Comparison of ENCODE assay signal across 29 cellular contexts in genomic region chr13:41802033-41802683, GRCh38.
DNase-seq lines count a peak whose midpoint lies in the region; ATAC-seq and TF ChIP-seq lines count a peak whose summit lies in the region.
"Had no signal": no experiment of that assay in that cellular context is flagged by ENCODE, and none has a peak within 500 bp of the region (broad histone marks: within the 10 kb centered on the region; RNA-seq: fewer than 3 reads in every experiment).

No MANE protein-coding gene starts in this region.

- no peak overlapping the region for H3K4me3 ChIP-seq in GM23338
- no peak overlapping the region for H3K4me3 ChIP-seq in osteoblast (ENCODE audit: insufficient read depth, low read length)
- no peak overlapping the region for H3K4me3 ChIP-seq in naive thymus-derived CD4-positive, alpha-beta T cell (ENCODE audit: low read length)
- H3K4me3 ChIP-seq: ascending aorta, sigmoid colon, thyroid gland had no signal

- H3F3A ChIP-seq in GM23338 (replicated peaks; ENCODE audit: low read depth): no peaks in the 10 kb centered on the region

- no peaks in the 10 kb centered on the region; the same call in 1 of the 2 replicates for H3K9me2 ChIP-seq in GM23338 (ENCODE audit: insufficient read depth)

- H3K4me1 ChIP-seq in GM23338 (ENCODE audit: insufficient read depth): no peaks in the 10 kb centered on the region
- H3K4me1 ChIP-seq in osteoblast (ENCODE audit: insufficient read depth, low read length): peaks cover 11% of the 10 kb centered on the region
- no peaks in the 10 kb centered on the region for H3K4me1 ChIP-seq in naive thymus-derived CD4-positive, alpha-beta T cell (ENCODE audit: control insufficient read depth in 2 of 2, insufficient read depth in 2 of 2, low read length in 2 of 2)
- H3K4me1 ChIP-seq: ascending aorta, Caco-2, sigmoid colon, thyroid gland had no signal

- H3K79me2 ChIP-seq in GM23338 (replicated peaks; ENCODE audit: insufficient read depth) (no peaks in the 10 kb centered on the region), osteoblast (ENCODE audit: insufficient read depth, low read length) (no peaks in the 10 kb centered on the region)

- H3K36me3 ChIP-seq in GM23338 (ENCODE audit: insufficient read depth): no peaks in the 10 kb centered on the region
- no peaks in the 10 kb centered on the region for H3K36me3 ChIP-seq in osteoblast (ENCODE audit: insufficient read depth, low read length)
- H3K36me3 ChIP-seq in naive thymus-derived CD4-positive, alpha-beta T cell (ENCODE audit: control insufficient read depth in 2 of 3, insufficient read depth in 3 of 3, low read length in 3 of 3): peaks cover 0 to 11% (median 0%) of the 10 kb centered on the region in 3 experiments
- H3K36me3 ChIP-seq: thyroid gland had no signal

- POLR2A ChIA-PET in RWPE1 (lab: Yijun Ruan, JAX; ENCODE audit: low non-redundant PET): no interaction called here
- POLR2A ChIA-PET in naive thymus-derived CD4-positive, alpha-beta T cell (lab: Charles Lee): no interaction called here

- intact Hi-C loops in naive thymus-derived CD4-positive, alpha-beta T cell (cut with micrococcal nuclease): no loop called here

- peaks cover 1% of the 10 kb centered on the region for H3K27me3 Mint-ChIP-seq in GM23338 (ENCODE audit: insufficient read depth, low read depth, poor library complexity)
- H3K27me3 Mint-ChIP-seq in naive thymus-derived CD4-positive, alpha-beta T cell: no peaks in the 10 kb centered on the region
- H3K27me3 Mint-ChIP-seq: activated CD4-positive, alpha-beta T cell treated with anti-CD3 and anti-CD28 coated beads, Interleukin-2, amount 10 ng/mL, durations not matched to agents 7 days and 5 days; activated naive CD8-positive, alpha-beta T cell; central memory CD8-positive, alpha-beta T cell; effector memory CD8-positive, alpha-beta T cell; natural killer cell treated with Interleukin-12 subunit alpha and Interleukin-12 subunit beta and Interleukin-15 and Interleukin-18, amount 100 ng/mL, for 72 hours had no signal

- peak; percentile 39 for DNase-seq in GM23338 (ENCODE audit: low spot score)
- DNase-seq in RWPE1 (ENCODE audit: low spot score): no peak
- no peak for DNase-seq in epithelial cell of prostate (ENCODE audit: low read depth, low spot score)
- no peak for DNase-seq in osteoblast (ENCODE audit: insufficient read length, low spot score, missing footprints)
- no peak for DNase-seq in DMS153 treated with DMSO at 0.1 percent for 48 hours (lab: John Stamatoyannopoulos, UW; ENCODE audit: unreplicated experiment)
- no peak for DNase-seq in NCI-H2171 treated with DMSO at 0.1 percent for 48 hours (lab: John Stamatoyannopoulos, UW)
- no peak for DNase-seq in naive thymus-derived CD4-positive, alpha-beta T cell
- DNase-seq: activated CD4-positive, alpha-beta T cell treated with anti-CD3 and anti-CD28 coated beads, Interleukin-2, amount 10 ng/mL, durations not matched to agents 7 days and 5 days; activated effector memory CD4-positive, alpha-beta T cell treated with anti-CD3 and anti-CD28 coated beads, Interleukin-2, amount 50 U/mL, for 16 hours; C1 segment of cervical spinal cord; Caco-2; DMS79; effector memory CD8-positive, alpha-beta T cell; GF-D8; glutamatergic neuron; GOT3; MV-4-11; NCI-H1436; NCI-H2107; NCI-H446; NCI-H82; sigmoid colon; stimulated activated CD4-positive, alpha-beta T cell treated with anti-CD3 and anti-CD28 coated beads, Interleukin-4, amount 100 ng/mL, for 24 hours; thyroid gland had no signal

- H3K4me1 Mint-ChIP-seq in GM23338: peaks cover 7% of the 10 kb centered on the region; the same call in 2 of the 3 replicates
- peaks cover 0 to 3% (median 0%) of the 10 kb centered on the region in 7 donors for H3K4me1 Mint-ChIP-seq in naive thymus-derived CD4-positive, alpha-beta T cell
- H3K4me1 Mint-ChIP-seq: activated CD4-positive, alpha-beta T cell treated with anti-CD3 and anti-CD28 coated beads, Interleukin-2, amount 10 ng/mL, durations not matched to agents 7 days and 5 days had no signal

- H3K27ac Mint-ChIP-seq in GM23338: 0 out of 2 replicates have a peak overlapping the region, but pooled peaks have one; percentile 46
- H3K27ac Mint-ChIP-seq in naive thymus-derived CD4-positive, alpha-beta T cell: peak overlapping the region in 1 of 9 donors; percentile 47
- H3K27ac Mint-ChIP-seq: activated CD4-positive, alpha-beta T cell treated with anti-CD3 and anti-CD28 coated beads, Interleukin-2, amount 10 ng/mL, durations not matched to agents 7 days and 5 days; effector memory CD8-positive, alpha-beta T cell; natural killer cell treated with Interleukin-12 subunit alpha and Interleukin-12 subunit beta and Interleukin-15 and Interleukin-18, amount 100 ng/mL, for 72 hours had no signal

- no peak overlapping the region for H3K4me3 Mint-ChIP-seq in GM23338
- H3K4me3 Mint-ChIP-seq in naive thymus-derived CD4-positive, alpha-beta T cell: no peak overlapping the region
- H3K4me3 Mint-ChIP-seq: activated CD4-positive, alpha-beta T cell treated with anti-CD3 and anti-CD28 coated beads, Interleukin-2, amount 10 ng/mL, durations not matched to agents 7 days and 5 days; activated naive CD8-positive, alpha-beta T cell; central memory CD8-positive, alpha-beta T cell; effector memory CD8-positive, alpha-beta T cell; natural killer cell treated with Interleukin-12 subunit alpha and Interleukin-12 subunit beta and Interleukin-15 and Interleukin-18, amount 100 ng/mL, for 72 hours had no signal

- CTCF ChIA-PET in RWPE1 (lab: Yijun Ruan, JAX): no interaction called here
- CTCF ChIA-PET in naive thymus-derived CD4-positive, alpha-beta T cell (lab: Charles Lee): no interaction called here

- no peaks in the 10 kb centered on the region for H3K9me3 ChIP-seq in osteoblast (ENCODE audit: low read depth, low read length)
- no peaks in the 10 kb centered on the region for H3K9me3 ChIP-seq in naive thymus-derived CD4-positive, alpha-beta T cell (ENCODE audit: control insufficient read depth in 2 of 3, low read length in 3 of 3)
- H3K9me3 ChIP-seq: ascending aorta, Caco-2, sigmoid colon, thyroid gland had no signal

- no peak overlapping the region for H3K27ac ChIP-seq in GM23338 (ENCODE audit: low read depth)
- peak overlapping the region; percentile 18; the same call in 1 of the 2 replicates for H3K27ac ChIP-seq in RWPE1
- peak overlapping the region; percentile 70 for H3K27ac ChIP-seq in epithelial cell of prostate
- peak overlapping the region; percentile 58 for H3K27ac ChIP-seq in osteoblast (ENCODE audit: low read depth, low read length)
- no peak overlapping the region for H3K27ac ChIP-seq in naive thymus-derived CD4-positive, alpha-beta T cell (ENCODE audit: low read depth, low read length)
- H3K27ac ChIP-seq: ascending aorta, KMS-11, sigmoid colon, thyroid gland had no signal

- no peaks in the 10 kb centered on the region for H4K20me1 ChIP-seq in GM23338 (replicated peaks; ENCODE audit: insufficient read depth)
- H4K20me1 ChIP-seq in osteoblast (ENCODE audit: insufficient read depth, low read length): no peaks in the 10 kb centered on the region

- H3K27me3 ChIP-seq in GM23338 (ENCODE audit: insufficient read depth) (no peaks in the 10 kb centered on the region), osteoblast (ENCODE audit: insufficient read depth, low read length) (no peaks in the 10 kb centered on the region)
- no peaks in the 10 kb centered on the region for H3K27me3 ChIP-seq in naive thymus-derived CD4-positive, alpha-beta T cell (ENCODE audit: control insufficient read depth in 2 of 2, insufficient read depth in 2 of 2, low read length in 2 of 2)
- H3K27me3 ChIP-seq: ascending aorta, sigmoid colon, thyroid gland had no signal

- H3K4me2 ChIP-seq in GM23338 (no peak overlapping the region), osteoblast (ENCODE audit: insufficient read depth, low read length) (no peak overlapping the region)
- H3K4me2 ChIP-seq: KMS-11 had no signal

- peak; percentile 91 for ATAC-seq in GM23338
- no peak for ATAC-seq in naive thymus-derived CD4-positive, alpha-beta T cell
- ATAC-seq: effector memory CD8-positive, alpha-beta T cell; natural killer cell treated with Interleukin-12 subunit alpha and Interleukin-12 subunit beta and Interleukin-15 and Interleukin-18, amount 100 ng/mL, for 72 hours had no signal

- H2AFZ ChIP-seq in GM23338: no peak overlapping the region
- H2AFZ ChIP-seq in osteoblast (ENCODE audit: low read length): no peak overlapping the region

- peaks cover 12% of the 10 kb centered on the region; the same call in 2 of the 3 replicates for H3K9me3 Mint-ChIP-seq in GM23338
- H3K9me3 Mint-ChIP-seq in naive thymus-derived CD4-positive, alpha-beta T cell: peaks cover 0 to 21% (median 2%) of the 10 kb centered on the region in 11 donors

- H3K36me3 Mint-ChIP-seq in GM23338 (ENCODE audit: low read depth): peaks cover 25% of the 10 kb centered on the region
- H3K36me3 Mint-ChIP-seq in naive thymus-derived CD4-positive, alpha-beta T cell: peaks cover 28 to 82% (median 65%) of the 10 kb centered on the region in 5 donors

- TF ChIP-seq CTCF in GM23338 (conservative IDR thresholded peaks at IDR 0.05; ENCODE audit: low read depth in 2 of 2) (no peak), RWPE1 (conservative IDR thresholded peaks at IDR 0.05; ENCODE audit: low read depth) (no peak), osteoblast (IDR thresholded peaks at IDR 0.05; ENCODE audit: extremely low read depth, low read depth, low read length) (no peak)

Comparison
In these comparisons a context has a peak if more than half of its experiments do, and no peak if none do; other contexts are left out.
1. H3K27ac ChIP-seq: peak in RWPE1 (single experiment), epithelial cell of prostate (single experiment) and osteoblast (single experiment); none in GM23338 (single experiment) and naive thymus-derived CD4-positive, alpha-beta T cell (single experiment).